10 cellular contexts compared by ENCODE assay signal in genomic region chr11:1547467-1548098, GRCh38. TPM values are rescaled to one million over a fixed set of nuclear protein-coding genes. Genes with fewer than 3 reads are reported as not detected.
DNase-seq lines count a peak whose midpoint lies in the region; ATAC-seq and TF ChIP-seq lines count a peak whose summit lies in the region.
"Had no signal": no experiment of that assay in that cellular context is flagged by ENCODE, and none has a peak within 500 bp of the region (broad histone marks: within the 10 kb centered on the region; RNA-seq: fewer than 3 reads in every experiment).

No MANE protein-coding gene starts in this region.

- peak; percentile 20 for TF ChIP-seq POLR2A in transverse colon (IDR thresholded peaks at IDR 0.05)

- H3K4me3 ChIP-seq in mesodermal cell (ENCODE audit: extremely low read depth, insufficient read depth, low read length, poor library complexity, severe bottlenecking) (peak overlapping the region; percentile 23), transverse colon (peak overlapping the region in 3 of 4 donors; percentile 14 to 50 (median 50))

- H3K27ac Mint-ChIP-seq in activated T-cell treated with anti-CD3 and anti-CD28 coated beads, Interleukin-2, amount 50 U/mL, for 24 hours, result no peak overlapping the region
- H3K27ac Mint-ChIP-seq in dendritic cell treated with granulocyte-macrophage colony-stimulating factor and Interleukin-4, amounts not matched to agents 40 ng/mL and 50 ng/mL, for 4 days, result no peak overlapping the region
- H3K27ac Mint-ChIP-seq: type B pancreatic cell had no signal

- TF ChIP-seq CTCF in transverse colon (IDR thresholded peaks at IDR 0.05), result no peak

- H3K9me3 Mint-ChIP-seq in activated T-cell treated with anti-CD3 and anti-CD28 coated beads, Interleukin-2, amount 50 U/mL, for 24 hours, result no peaks in the 10 kb centered on the region
- no peaks in the 10 kb centered on the region for H3K9me3 Mint-ChIP-seq in dendritic cell treated with granulocyte-macrophage colony-stimulating factor and Interleukin-4, amounts not matched to agents 40 ng/mL and 50 ng/mL, for 4 days
- H3K9me3 Mint-ChIP-seq: type B pancreatic cell had no signal

- no peaks in the 10 kb centered on the region for H3K9me3 ChIP-seq in mesodermal cell (ENCODE audit: control insufficient read depth, low read length)
- H3K9me3 ChIP-seq in transverse colon, result no peaks in the 10 kb centered on the region
- H3K9me3 ChIP-seq: adrenal gland had no signal

- peaks cover 42% of the 10 kb centered on the region for H3K27me3 Mint-ChIP-seq in activated T-cell treated with anti-CD3 and anti-CD28 coated beads, Interleukin-2, amount 50 U/mL, for 24 hours
- peaks cover 70% of the 10 kb centered on the region for H3K27me3 Mint-ChIP-seq in dendritic cell treated with granulocyte-macrophage colony-stimulating factor and Interleukin-4, amounts not matched to agents 40 ng/mL and 50 ng/mL, for 4 days

- in situ Hi-C loops in transverse colon (cut with MboI; ENCODE audit: low pct_ligation_motif_present in 1 of 4, low pct_unique_long_range_greater_than_20kb in 1 of 4, low sequenced_read_pairs in 3 of 4), result no loop called here

- peak; percentile 34 for DNase-seq in activated T-cell treated with anti-CD3 and anti-CD28 coated beads, Interleukin-2, amount 50 U/mL, for 1 hour
- no peak for DNase-seq in activated T-cell treated with anti-CD3 and anti-CD28 coated beads, Interleukin-2, amount 50 U/mL, for 24 hours
- DNase-seq in transverse colon (no peak), putamen (ENCODE audit: low spot score) (no peak)

- 17 to 18% methylated on average over 19 to 20 of the region's 33 CpGs for WGBS in mesodermal cell (ENCODE audit: insufficient coverage in 2 of 2), 2 experiments
- 15% methylated on average over 25 of the region's 33 CpGs; no CpG with 5 or more reads in 1 of the 2 donors for WGBS in transverse colon (ENCODE audit: low coverage in 1 of 2), 2 donors

- ATAC-seq in GM19023 (IDR thresholded peaks at IDR 0.05; ENCODE audit: unreplicated experiment) (no peak), GM21367 (IDR thresholded peaks at IDR 0.05; ENCODE audit: unreplicated experiment) (no peak)

- no peak for TF ChIP-seq EP300 in transverse colon (IDR thresholded peaks at IDR 0.05; ENCODE audit: low read depth)

- no peak overlapping the region for H3K4me3 Mint-ChIP-seq in activated T-cell treated with anti-CD3 and anti-CD28 coated beads, Interleukin-2, amount 50 U/mL, for 24 hours
- H3K4me3 Mint-ChIP-seq in dendritic cell treated with granulocyte-macrophage colony-stimulating factor and Interleukin-4, amounts not matched to agents 40 ng/mL and 50 ng/mL, for 4 days, result peak overlapping the region; percentile 33

- peaks cover 4% of the 10 kb centered on the region for H3K4me1 Mint-ChIP-seq in activated T-cell treated with anti-CD3 and anti-CD28 coated beads, Interleukin-2, amount 50 U/mL, for 24 hours (ENCODE audit: low read depth)
- peaks cover 17% of the 10 kb centered on the region for H3K4me1 Mint-ChIP-seq in dendritic cell treated with granulocyte-macrophage colony-stimulating factor and Interleukin-4, amounts not matched to agents 40 ng/mL and 50 ng/mL, for 4 days (ENCODE audit: low read depth)

- H3K4me1 ChIP-seq in mesodermal cell (ENCODE audit: control insufficient read depth, insufficient read depth, low read length, poor library complexity, severe bottlenecking), result peaks cover 11% of the 10 kb centered on the region
- H3K4me1 ChIP-seq in transverse colon, result peaks cover 12 to 34% (median 31%) of the 10 kb centered on the region in 4 donors

- H3K36me3 Mint-ChIP-seq in activated T-cell treated with anti-CD3 and anti-CD28 coated beads, Interleukin-2, amount 50 U/mL, for 24 hours (ENCODE audit: low read depth), result no peaks in the 10 kb centered on the region
- H3K36me3 Mint-ChIP-seq in dendritic cell treated with granulocyte-macrophage colony-stimulating factor and Interleukin-4, amounts not matched to agents 40 ng/mL and 50 ng/mL, for 4 days (ENCODE audit: low read depth), result no peaks in the 10 kb centered on the region
- H3K36me3 Mint-ChIP-seq: type B pancreatic cell had no signal

- H3K27ac ChIP-seq in mesodermal cell (ENCODE audit: low read depth, low read length, severe bottlenecking) (no peak overlapping the region), transverse colon (peak overlapping the region; percentile 62 to 78 (median 72))

- peaks cover 26% of the 10 kb centered on the region for H3K27me3 ChIP-seq in transverse colon

- H3K36me3 ChIP-seq in mesodermal cell (ENCODE audit: control insufficient read depth, insufficient read depth, low read length) (no peaks in the 10 kb centered on the region), transverse colon (no peaks in the 10 kb centered on the region)
- H3K36me3 ChIP-seq: adrenal gland had no signal

- intact Hi-C loops in dendritic cell treated with granulocyte-macrophage colony-stimulating factor and Interleukin-4, amounts not matched to agents 40 ng/mL and 50 ng/mL, for 4 days (cut with micrococcal nuclease), result no loop called here
- intact Hi-C loops in transverse colon (cut with DNase I; ENCODE audit: low total_unique reads), result loop anchor here (2.0 kb wide), 1 partner anchor 27 kb away; no protein-coding TSS in a partner anchor

RNA-seq across cellular contexts. Expression of gene DUSP8, which starts 24.5 kb away (rescaled TPM):
- polyA plus RNA-seq in mesodermal cell (2013, experiment 1 of 2), result 13.0 TPM
- 8.7 TPM for polyA plus RNA-seq in mesodermal cell (2013, experiment 2 of 2)
- total RNA-seq in transverse colon, result 10 to 100 TPM; 13.3 to 31.8 (median 19.8) TPM

RNA-seq across cellular contexts. Expression of gene KRTAP5-1, which starts 37.5 kb away (rescaled TPM):
- not detected for polyA plus RNA-seq in mesodermal cell (2013, experiment 1 of 2)
- not detected for polyA plus RNA-seq in mesodermal cell (2013, experiment 2 of 2)
- total RNA-seq in transverse colon, result not detected
- total RNA-seq: adrenal gland had no signal

RNA-seq across cellular contexts. Expression of gene KRTAP5-2, which starts 50.5 kb away (rescaled TPM):
- polyA plus RNA-seq in mesodermal cell (2013, experiment 1 of 2), result not detected
- polyA plus RNA-seq in mesodermal cell (2013, experiment 2 of 2), result not detected
- not detected for total RNA-seq in transverse colon
- total RNA-seq: adrenal gland had no signal
- polyA plus RNA-seq: adrenal gland had no signal
